In the genomic region with DNA sequence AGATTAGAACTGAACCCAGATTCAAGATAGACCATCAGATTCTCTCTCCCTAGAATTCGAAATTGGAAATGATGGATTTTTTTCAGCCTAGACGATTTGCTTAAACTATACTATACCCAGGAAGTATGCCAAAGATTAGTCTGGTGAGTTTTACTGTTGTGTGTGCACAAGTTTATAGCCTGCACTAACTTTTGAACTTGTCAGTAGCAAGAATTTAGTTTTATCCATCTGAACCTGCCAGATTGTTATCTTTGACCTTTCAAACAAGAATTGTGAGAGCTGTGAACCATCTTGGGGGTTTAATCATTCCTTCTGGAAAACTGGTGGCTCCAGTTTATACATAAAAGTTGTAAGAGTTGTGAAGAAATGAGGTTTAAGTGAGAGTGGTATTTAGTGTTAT, we compare ENCODE assay signal across 15 cellular contexts.
A peak's percentile ranks its signal among the peaks of the same experiment; 100 is the strongest.
DNase-seq lines count a peak whose midpoint lies in the region; ATAC-seq and TF ChIP-seq lines count a peak whose summit lies in the region.
"Had no signal": no experiment of that assay in that cellular context is flagged by ENCODE, and none has a peak within 500 bp of the region (broad histone marks: within the 10 kb centered on the region; RNA-seq: fewer than 3 reads in every experiment).

No MANE protein-coding gene starts in this region.

- H3K4me3 Mint-ChIP-seq in brain = peak overlapping the region in 1 of 5 experiments; percentile 4
- no peak overlapping the region for H3K4me3 Mint-ChIP-seq in naive thymus-derived CD4-positive, alpha-beta T cell
- H3K4me3 Mint-ChIP-seq: CD4-positive, alpha-beta memory T cell; H9 had no signal

- H3K27ac ChIP-seq in neural cell (ENCODE audit: low read length) (peak overlapping the region; percentile 97), WERI-Rb-1 (no peak overlapping the region)
- no peak overlapping the region for H3K27ac ChIP-seq in naive thymus-derived CD4-positive, alpha-beta T cell (ENCODE audit: low read depth, low read length)
- H3K27ac ChIP-seq: A549, C4-2B, HL-60 had no signal

- DNase-seq in left kidney (ENCODE audit: low read depth, low spot score) (peak; percentile 15), WERI-Rb-1 (no peak)
- DNase-seq in naive thymus-derived CD4-positive, alpha-beta T cell = no peak
- DNase-seq: BE2C; CD4-positive, alpha-beta memory T cell; EL; GOT3; H9 had no signal

- H3K27me3 ChIP-seq in neural cell (ENCODE audit: insufficient read depth, low read depth, low read length) = no peaks in the 10 kb centered on the region
- H3K27me3 ChIP-seq in WERI-Rb-1 (ENCODE audit: insufficient read depth, low read depth, severe bottlenecking) = no peaks in the 10 kb centered on the region
- no peaks in the 10 kb centered on the region for H3K27me3 ChIP-seq in naive thymus-derived CD4-positive, alpha-beta T cell (ENCODE audit: control insufficient read depth in 2 of 2, insufficient read depth in 2 of 2, low read length in 2 of 2)

- H4K20me1 ChIP-seq in neural cell (ENCODE audit: insufficient read depth) = no peaks in the 10 kb centered on the region

- H3K36me3 ChIP-seq in neural cell (ENCODE audit: insufficient read depth, low read length) = no peaks in the 10 kb centered on the region
- H3K36me3 ChIP-seq in WERI-Rb-1 = no peaks in the 10 kb centered on the region
- no peaks in the 10 kb centered on the region for H3K36me3 ChIP-seq in naive thymus-derived CD4-positive, alpha-beta T cell (ENCODE audit: control insufficient read depth in 2 of 3, insufficient read depth in 3 of 3, low read length in 3 of 3)
- H3K36me3 ChIP-seq: BE2C had no signal

- peak overlapping the region; percentile 44 for H3K9ac ChIP-seq in neural cell (ENCODE audit: low read length)

- TF ChIP-seq CTCF in brain (conservative IDR thresholded peaks at IDR 0.05) (no peak), neural cell (IDR thresholded peaks at IDR 0.05; ENCODE audit: poor library complexity, severe bottlenecking) (no peak), WERI-Rb-1 (IDR thresholded peaks at IDR 0.05; ENCODE audit: low read depth, low read length) (no peak)

- no peaks in the 10 kb centered on the region for H3K4me1 ChIP-seq in naive thymus-derived CD4-positive, alpha-beta T cell (ENCODE audit: control insufficient read depth in 2 of 2, insufficient read depth in 2 of 2, low read length in 2 of 2)
- H3K4me1 ChIP-seq: A549, BE2C had no signal

- peaks cover 0 to 6% (median 0%) of the 10 kb centered on the region in 5 experiments for H3K9me3 Mint-ChIP-seq in brain
- H3K9me3 Mint-ChIP-seq in naive thymus-derived CD4-positive, alpha-beta T cell = peaks cover 0 to 2% (median 0%) of the 10 kb centered on the region in 11 donors
- H3K9me3 Mint-ChIP-seq: H9 had no signal

- H3K27ac Mint-ChIP-seq in brain = peak overlapping the region; percentile 22 to 92 (median 71)
- no peak overlapping the region for H3K27ac Mint-ChIP-seq in naive thymus-derived CD4-positive, alpha-beta T cell
- H3K27ac Mint-ChIP-seq: CD4-positive, alpha-beta memory T cell; H9 had no signal

- no peaks in the 10 kb centered on the region for H3K9me2 ChIP-seq in neural cell (ENCODE audit: insufficient read depth, low read length)

- peaks cover 15% of the 10 kb centered on the region for H3F3A ChIP-seq in neural cell (ENCODE audit: insufficient read depth, low read length, poor library complexity, severe bottlenecking)

- POLR2A ChIA-PET in naive thymus-derived CD4-positive, alpha-beta T cell (lab: Charles Lee) = no interaction called here

- no peaks in the 10 kb centered on the region for H3K36me3 Mint-ChIP-seq in brain
- no peaks in the 10 kb centered on the region for H3K36me3 Mint-ChIP-seq in naive thymus-derived CD4-positive, alpha-beta T cell
- H3K36me3 Mint-ChIP-seq: CD4-positive, alpha-beta memory T cell had no signal

- peaks cover 83% of the 10 kb centered on the region for H3K4me1 Mint-ChIP-seq in brain
- H3K4me1 Mint-ChIP-seq in naive thymus-derived CD4-positive, alpha-beta T cell = peaks cover 0 to 2% (median 0%) of the 10 kb centered on the region in 7 donors
- H3K4me1 Mint-ChIP-seq: CD4-positive, alpha-beta memory T cell had no signal

- CTCF ChIA-PET in naive thymus-derived CD4-positive, alpha-beta T cell (lab: Charles Lee) = interaction anchor here (0.6 kb wide), 1 partner anchor 477 kb away, joined by 3 read pairs; no protein-coding TSS in a partner anchor

- H3K9me3 ChIP-seq in neural cell (ENCODE audit: low read length) (no peaks in the 10 kb centered on the region), WERI-Rb-1 (ENCODE audit: severe bottlenecking) (no peaks in the 10 kb centered on the region)
- no peaks in the 10 kb centered on the region for H3K9me3 ChIP-seq in naive thymus-derived CD4-positive, alpha-beta T cell (ENCODE audit: control insufficient read depth in 2 of 3, low read length in 3 of 3)
- H3K9me3 ChIP-seq: A549, BE2C had no signal

- intact Hi-C loops in naive thymus-derived CD4-positive, alpha-beta T cell (cut with micrococcal nuclease) = no loop called here

- peak overlapping the region; percentile 4 for H2AFZ ChIP-seq in neural cell (ENCODE audit: low read depth, low read length)

- no peak for TF ChIP-seq RAD21 in neural cell (conservative IDR thresholded peaks at IDR 0.05)

- H3K4me3 ChIP-seq in neural cell (ENCODE audit: low read length) (peak overlapping the region; percentile 51), WERI-Rb-1 (ENCODE audit: low read depth, low read length) (no peak overlapping the region)
- H3K4me3 ChIP-seq in naive thymus-derived CD4-positive, alpha-beta T cell (ENCODE audit: low read length) = no peak overlapping the region
- H3K4me3 ChIP-seq: A549 had no signal

- H3K4me2 ChIP-seq in neural cell (ENCODE audit: low read length) = peak overlapping the region; percentile 36

- TF ChIP-seq EP300 in neural cell (conservative IDR thresholded peaks at IDR 0.05; ENCODE audit: poor library complexity, severe bottlenecking) = no peak

- ATAC-seq in GM18519 (IDR thresholded peaks at IDR 0.05; ENCODE audit: low FRiP score, unreplicated experiment) (no peak), HG02884 (IDR thresholded peaks at IDR 0.05; ENCODE audit: unreplicated experiment) (no peak)
- ATAC-seq in naive thymus-derived CD4-positive, alpha-beta T cell = no peak
- ATAC-seq: A549 had no signal

- H3K27me3 Mint-ChIP-seq in brain = no peaks in the 10 kb centered on the region
- peaks cover 0 to 27% (median 6%) of the 10 kb centered on the region in 5 donors for H3K27me3 Mint-ChIP-seq in naive thymus-derived CD4-positive, alpha-beta T cell

- H3K79me2 ChIP-seq in neural cell (replicated peaks; ENCODE audit: insufficient read depth, low read length) = no peaks in the 10 kb centered on the region

TF ChIP-seq in neural cell, 6 proteins besides CTCF, POLR2A, EP300 and RAD21:
- no peak for TF ChIP-seq MXI1 (conservative IDR thresholded peaks at IDR 0.05; ENCODE audit: poor library complexity, severe bottlenecking)

Comparison
In these comparisons a context has a peak if more than half of its experiments do, and no peak if none do; other contexts are left out.
1. H3K27ac Mint-ChIP-seq: peak in brain (5 of 5); none in naive thymus-derived CD4-positive, alpha-beta T cell (0 of 9).